ENCODE assay signal across 8 cellular contexts in the genomic region with DNA sequence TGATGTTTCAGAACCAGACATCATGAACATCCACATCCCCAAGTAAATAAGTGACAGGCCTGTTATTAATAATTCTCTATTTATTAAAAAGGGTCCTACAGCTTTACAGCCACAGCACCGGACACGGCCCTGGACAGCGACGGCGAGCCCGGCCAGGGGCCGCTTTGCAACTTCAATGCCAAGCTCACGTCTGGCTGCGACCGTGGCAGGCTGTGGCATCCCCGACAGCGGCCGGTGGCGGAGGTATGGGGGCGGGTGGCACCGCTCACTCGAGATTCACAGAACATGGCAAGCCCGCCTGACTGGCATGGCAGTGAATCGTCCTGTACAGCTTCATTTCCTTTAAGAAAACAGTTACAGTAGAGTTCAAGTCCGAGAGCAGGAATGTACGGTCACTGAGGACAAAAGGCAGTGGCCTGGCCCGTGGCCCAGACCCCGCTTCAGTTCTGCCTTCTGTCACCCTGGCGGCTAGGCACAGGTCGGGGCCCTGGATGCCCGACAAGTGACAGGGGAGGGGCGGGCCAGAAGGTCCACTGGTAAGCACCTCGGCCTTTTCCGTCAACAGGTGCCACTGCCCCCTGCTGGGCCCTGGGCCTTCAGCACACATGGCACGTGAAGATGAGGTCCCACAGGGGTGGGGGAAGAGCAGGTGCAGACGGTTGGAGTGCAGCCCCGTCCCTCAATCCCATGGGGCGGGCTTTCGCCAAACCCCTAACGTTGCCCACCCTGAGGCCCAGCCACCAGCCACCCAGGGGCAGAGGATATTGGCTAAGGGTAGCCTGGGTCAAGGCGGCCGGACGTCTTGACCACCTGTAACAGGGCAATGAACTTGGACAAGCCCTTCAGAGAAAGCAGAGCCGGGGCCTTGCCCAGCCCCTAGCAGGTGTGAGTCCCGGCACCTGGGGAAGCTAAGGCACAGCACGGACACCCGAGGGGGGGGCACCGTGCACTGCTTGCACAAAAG. TPM values are rescaled to one million over a fixed set of nuclear protein-coding genes. Genes with fewer than 3 reads are reported as not detected.
DNase-seq lines count a peak whose midpoint lies in the region; ATAC-seq and TF ChIP-seq lines count a peak whose summit lies in the region.

No MANE protein-coding gene starts in this region.

- H3K4me1 ChIP-seq in hepatocyte (ENCODE audit: insufficient read depth) (peaks cover 14% of the 10 kb centered on the region), tibial nerve (peaks cover 0 to 81% (median 35%) of the 10 kb centered on the region in 4 donors)

- no peak overlapping the region for H3K4me3 Mint-ChIP-seq in activated T-cell treated with anti-CD3 and anti-CD28 coated beads, Interleukin-2, amount 50 U/mL, for 24 hours
- H3K4me3 Mint-ChIP-seq in WTC11 = no peak overlapping the region

- CTCF ChIA-PET in WTC11 (lab: Charles Lee) = interaction anchor here (6.6 kb wide), 1 partner anchor 89 kb away, joined by 67 read pairs; no protein-coding TSS in a partner anchor

- 86% methylated on average over 42 of the region's 43 CpGs for WGBS in hepatocyte (ENCODE audit: low lambda C conversion rate, missing lambda C conversion rate)
- 55 to 59% methylated on average over 33 to 43 of the region's 43 CpGs for WGBS in tibial nerve, 2 donors

- peaks cover 2% of the 10 kb centered on the region for H3K4me1 Mint-ChIP-seq in activated T-cell treated with anti-CD3 and anti-CD28 coated beads, Interleukin-2, amount 50 U/mL, for 24 hours (ENCODE audit: low read depth)
- H3K4me1 Mint-ChIP-seq in WTC11 = no peaks in the 10 kb centered on the region

- POLR2A ChIA-PET in WTC11 (lab: Charles Lee) = no interaction called here

- no peak for TF ChIP-seq POLR2A in tibial nerve (IDR thresholded peaks at IDR 0.05)

- TF ChIP-seq CTCF in WTC11 (IDR thresholded peaks at IDR 0.05) (no peak), hepatocyte (IDR thresholded peaks at IDR 0.05; ENCODE audit: poor library complexity) (peak; percentile 36), tibial nerve (IDR thresholded peaks at IDR 0.05) (peak in 3 of 5 experiments; percentile 10 to 28 (median 24))

- TF ChIP-seq EP300 in tibial nerve (IDR thresholded peaks at IDR 0.05) = peak in 1 of 2 donors; percentile 3

- H3K4me3 ChIP-seq in hepatocyte (no peak overlapping the region), tibial nerve (no peak overlapping the region)

- H3K27me3 Mint-ChIP-seq in activated T-cell treated with anti-CD3 and anti-CD28 coated beads, Interleukin-2, amount 50 U/mL, for 24 hours = no peaks in the 10 kb centered on the region
- peaks cover 61% of the 10 kb centered on the region for H3K27me3 Mint-ChIP-seq in WTC11 (ENCODE audit: low read depth)

- H3K9me3 ChIP-seq in hepatocyte (ENCODE audit: low read depth) = no peaks in the 10 kb centered on the region
- no peaks in the 10 kb centered on the region for H3K9me3 ChIP-seq in tibial nerve

- peaks cover 84% of the 10 kb centered on the region for H3K36me3 Mint-ChIP-seq in activated T-cell treated with anti-CD3 and anti-CD28 coated beads, Interleukin-2, amount 50 U/mL, for 24 hours (ENCODE audit: low read depth)
- peaks cover 18% of the 10 kb centered on the region for H3K36me3 Mint-ChIP-seq in WTC11

- H3K36me3 ChIP-seq in hepatocyte (replicated peaks; ENCODE audit: insufficient read depth, low read depth) = no peaks in the 10 kb centered on the region
- peaks cover 0 to 62% (median 14%) of the 10 kb centered on the region in 3 donors for H3K36me3 ChIP-seq in tibial nerve

- DNase-seq in activated T-cell treated with anti-CD3 and anti-CD28 coated beads, Interleukin-2, amount 50 U/mL, for 1 hour = peak; percentile 53
- DNase-seq in activated T-cell treated with anti-CD3 and anti-CD28 coated beads, Interleukin-2, amount 50 U/mL, for 24 hours = no peak
- DNase-seq in WTC11 (ENCODE audit: low spot score) (peak; percentile 43), hepatocyte (ENCODE audit: low spot score) (peak; percentile 64), tibial nerve (ENCODE audit: low spot score in 2 of 2) (no peak)

- no peaks in the 10 kb centered on the region for H3K9me2 ChIP-seq in hepatocyte (replicated peaks; ENCODE audit: insufficient read depth)

- peaks cover 16% of the 10 kb centered on the region for H3K79me2 ChIP-seq in hepatocyte

- peak overlapping the region; percentile 20 for H3K27ac ChIP-seq in hepatocyte
- peak overlapping the region in 3 of 4 donors; percentile 8 to 64 (median 50) for H3K27ac ChIP-seq in tibial nerve

- no peaks in the 10 kb centered on the region for H3K9me3 Mint-ChIP-seq in activated T-cell treated with anti-CD3 and anti-CD28 coated beads, Interleukin-2, amount 50 U/mL, for 24 hours
- H3K9me3 Mint-ChIP-seq in WTC11 = no peaks in the 10 kb centered on the region

- no peak for ATAC-seq in WTC11
- no peak for ATAC-seq in HG03432 (IDR thresholded peaks at IDR 0.05; ENCODE audit: unreplicated experiment)
- no peak for ATAC-seq in GM21367 (IDR thresholded peaks at IDR 0.05; ENCODE audit: unreplicated experiment)
- no peak for ATAC-seq in GM21381 (IDR thresholded peaks at IDR 0.05; ENCODE audit: unreplicated experiment)

- H3K27ac Mint-ChIP-seq in activated T-cell treated with anti-CD3 and anti-CD28 coated beads, Interleukin-2, amount 50 U/mL, for 24 hours = no peak overlapping the region
- H3K27ac Mint-ChIP-seq in WTC11 = no peak overlapping the region

- no peaks in the 10 kb centered on the region for H3K27me3 ChIP-seq in hepatocyte
- no peaks in the 10 kb centered on the region for H3K27me3 ChIP-seq in tibial nerve

- no peak overlapping the region for H3K4me2 ChIP-seq in hepatocyte

- no peak overlapping the region for H2AFZ ChIP-seq in hepatocyte

- peaks cover 3% of the 10 kb centered on the region for H4K20me1 ChIP-seq in hepatocyte (ENCODE audit: insufficient read depth, poor library complexity, severe bottlenecking)

TF ChIP-seq in WTC11, 78 proteins besides CTCF, POLR2A, EP300 and RAD21 (continues in another document):
- TF ChIP-seq, protein P1, sequence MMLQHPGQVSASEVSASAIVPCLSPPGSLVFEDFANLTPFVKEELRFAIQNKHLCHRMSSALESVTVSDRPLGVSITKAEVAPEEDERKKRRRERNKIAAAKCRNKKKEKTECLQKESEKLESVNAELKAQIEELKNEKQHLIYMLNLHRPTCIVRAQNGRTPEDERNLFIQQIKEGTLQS (CRISPR knock-in tag; conservative IDR thresholded peaks at IDR 0.05) = no peak
- TF ChIP-seq ZSCAN18 (CRISPR knock-in tag; IDR thresholded peaks at IDR 0.05) (no peak), CBFB (CRISPR knock-in tag; IDR thresholded peaks at IDR 0.05; ENCODE audit: low read depth) (no peak), JAZF1 (CRISPR knock-in tag; IDR thresholded peaks at IDR 0.05) (no peak), PRRX2 (CRISPR knock-in tag; IDR thresholded peaks at IDR 0.05) (no peak)
- TF ChIP-seq, protein P2, sequence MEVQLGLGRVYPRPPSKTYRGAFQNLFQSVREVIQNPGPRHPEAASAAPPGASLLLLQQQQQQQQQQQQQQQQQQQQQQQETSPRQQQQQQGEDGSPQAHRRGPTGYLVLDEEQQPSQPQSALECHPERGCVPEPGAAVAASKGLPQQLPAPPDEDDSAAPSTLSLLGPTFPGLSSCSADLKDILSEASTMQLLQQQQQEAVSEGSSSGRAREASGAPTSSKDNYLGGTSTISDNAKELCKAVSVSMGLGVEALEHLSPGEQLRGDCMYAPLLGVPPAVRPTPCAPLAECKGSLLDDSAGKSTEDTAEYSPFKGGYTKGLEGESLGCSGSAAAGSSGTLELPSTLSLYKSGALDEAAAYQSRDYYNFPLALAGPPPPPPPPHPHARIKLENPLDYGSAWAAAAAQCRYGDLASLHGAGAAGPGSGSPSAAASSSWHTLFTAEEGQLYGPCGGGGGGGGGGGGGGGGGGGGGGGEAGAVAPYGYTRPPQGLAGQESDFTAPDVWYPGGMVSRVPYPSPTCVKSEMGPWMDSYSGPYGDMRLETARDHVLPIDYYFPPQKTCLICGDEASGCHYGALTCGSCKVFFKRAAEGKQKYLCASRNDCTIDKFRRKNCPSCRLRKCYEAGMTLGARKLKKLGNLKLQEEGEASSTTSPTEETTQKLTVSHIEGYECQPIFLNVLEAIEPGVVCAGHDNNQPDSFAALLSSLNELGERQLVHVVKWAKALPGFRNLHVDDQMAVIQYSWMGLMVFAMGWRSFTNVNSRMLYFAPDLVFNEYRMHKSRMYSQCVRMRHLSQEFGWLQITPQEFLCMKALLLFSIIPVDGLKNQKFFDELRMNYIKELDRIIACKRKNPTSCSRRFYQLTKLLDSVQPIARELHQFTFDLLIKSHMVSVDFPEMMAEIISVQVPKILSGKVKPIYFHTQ (CRISPR knock-in tag; IDR thresholded peaks at IDR 0.05) = no peak
- TF ChIP-seq, protein P3, sequence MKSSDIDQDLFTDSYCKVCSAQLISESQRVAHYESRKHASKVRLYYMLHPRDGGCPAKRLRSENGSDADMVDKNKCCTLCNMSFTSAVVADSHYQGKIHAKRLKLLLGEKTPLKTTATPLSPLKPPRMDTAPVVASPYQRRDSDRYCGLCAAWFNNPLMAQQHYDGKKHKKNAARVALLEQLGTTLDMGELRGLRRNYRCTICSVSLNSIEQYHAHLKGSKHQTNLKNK (CRISPR knock-in tag; IDR thresholded peaks at IDR 0.05) = no peak

RNA-seq across cellular contexts. Expression of gene HIP1R, which starts 30.3 kb away (rescaled TPM):
- 22.8 to 45.2 TPM (median 26.8 TPM) in 3 replicates for total RNA-seq in WTC11 (2021)
- total RNA-seq in hepatocyte = 36.0 and 44.3 TPM in 2 replicates
- polyA plus RNA-seq in hepatocyte = 31.8 and 33.1 TPM in 2 replicates
- 10 to 100 TPM; 10.3 to 22.5 (median 16.9) TPM for total RNA-seq in tibial nerve

RNA-seq across cellular contexts. Expression of gene VPS37B, which starts 30.4 kb away (rescaled TPM):
- total RNA-seq in WTC11 (2021) = 10.4 to 18.1 TPM (median 11.4 TPM) in 3 replicates
- 23.5 and 24.7 TPM in 2 replicates for total RNA-seq in hepatocyte
- 29.0 and 35.3 TPM in 2 replicates for polyA plus RNA-seq in hepatocyte
- 10 to 100 TPM; 24.5 to 28.4 (median 25.8) TPM for total RNA-seq in tibial nerve

Comparison
In these comparisons a context has a peak if more than half of its experiments do, and no peak if none do; other contexts are left out.
1. DNase-seq: peak in activated T-cell treated with anti-CD3 and anti-CD28 coated beads, Interleukin-2, amount 50 U/mL, for 1 hour (single experiment), WTC11 (single experiment) and hepatocyte (single experiment); none in activated T-cell treated with anti-CD3 and anti-CD28 coated beads, Interleukin-2, amount 50 U/mL, for 24 hours (single experiment) and tibial nerve (0 of 2).